ENCODE assay signal across 20 cellular contexts in genomic region chrX:103536071-103536470, GRCh38. TPM values are rescaled to one million over a fixed set of nuclear protein-coding genes. Genes with fewer than 3 reads are reported as not detected.
DNase-seq lines count a peak whose midpoint lies in the region; ATAC-seq and TF ChIP-seq lines count a peak whose summit lies in the region.
"Had no signal": no experiment of that assay in that cellular context is flagged by ENCODE, and none has a peak within 500 bp of the region (broad histone marks: within the 10 kb centered on the region; RNA-seq: fewer than 3 reads in every experiment).

No MANE protein-coding gene starts in this region.

- H3K9me3 ChIP-seq in liver (ENCODE audit: control insufficient read depth in 4 of 4, low read length in 3 of 4) (no peaks in the 10 kb centered on the region), right lobe of liver (no peaks in the 10 kb centered on the region), stomach (no peaks in the 10 kb centered on the region), WERI-Rb-1 (ENCODE audit: severe bottlenecking) (no peaks in the 10 kb centered on the region)
- H3K9me3 ChIP-seq: BLaER1, heart left ventricle had no signal

- TF ChIP-seq POLR2A in right lobe of liver (IDR thresholded peaks at IDR 0.05) = no peak
- TF ChIP-seq POLR2A in stomach (IDR thresholded peaks at IDR 0.05) = no peak

- TF ChIP-seq RAD21 in liver (IDR thresholded peaks at IDR 0.05) = no peak

- H3K27me3 ChIP-seq in liver (ENCODE audit: control insufficient read depth in 4 of 4, insufficient read depth in 4 of 4, low read length in 3 of 4) (no peaks in the 10 kb centered on the region), right lobe of liver (no peaks in the 10 kb centered on the region), stomach (no peaks in the 10 kb centered on the region), WERI-Rb-1 (ENCODE audit: insufficient read depth, low read depth, severe bottlenecking) (peaks cover 13% of the 10 kb centered on the region)
- H3K27me3 ChIP-seq: BLaER1, cardiac muscle cell had no signal

- H3K36me3 ChIP-seq in liver (ENCODE audit: control insufficient read depth in 4 of 4, insufficient read depth in 3 of 4, low read depth in 1 of 4, low read length in 3 of 4) = no peaks in the 10 kb centered on the region
- no peaks in the 10 kb centered on the region for H3K36me3 ChIP-seq in right lobe of liver
- no peaks in the 10 kb centered on the region for H3K36me3 ChIP-seq in stomach
- H3K36me3 ChIP-seq in WERI-Rb-1 = no peaks in the 10 kb centered on the region
- H3K36me3 ChIP-seq: BLaER1, cardiac muscle cell, heart left ventricle had no signal

- intact Hi-C loops in right lobe of liver (cut with DNase I) (loop anchor here in 1 of 2 donors (10.0 kb wide), 1 partner anchor 279 kb away; no protein-coding TSS in a partner anchor), stomach (cut with DNase I; ENCODE audit: low total_unique reads) (loop anchor here (10.0 kb wide), 1 partner anchor 279 kb away; no protein-coding TSS in a partner anchor)

- no peak for TF ChIP-seq CTCF in liver (IDR thresholded peaks at IDR 0.05; ENCODE audit: low read depth, low read length, missing input control)
- TF ChIP-seq CTCF in right lobe of liver (IDR thresholded peaks at IDR 0.05) = no peak
- TF ChIP-seq CTCF in stomach (IDR thresholded peaks at IDR 0.05) = no peak
- TF ChIP-seq CTCF in WERI-Rb-1 (IDR thresholded peaks at IDR 0.05; ENCODE audit: low read depth, low read length) = no peak

- no peak overlapping the region for H3K9ac ChIP-seq in liver (ENCODE audit: low read depth in 1 of 2, low read length in 2 of 2)
- H3K9ac ChIP-seq: BLaER1 had no signal

- no peak for DNase-seq in right lobe of liver
- peak; percentile 54 for DNase-seq in iris pigment epithelial cell (ENCODE audit: low read depth)
- no peak for DNase-seq in stomach
- no peak for DNase-seq in WERI-Rb-1
- DNase-seq in cerebellar nuclear complex (lab: John Stamatoyannopoulos, UW) = no peak
- DNase-seq in UCSD-AML1 (lab: John Stamatoyannopoulos, UW; ENCODE audit: unreplicated experiment) = no peak
- DNase-seq: activated CD8-positive, alpha-beta memory T cell treated with anti-CD3 and anti-CD28 coated beads for 24 hours; activated T-cell treated with anti-CD3 and anti-CD28 coated beads, Interleukin-2, amount 50 U/mL, for 72 hours; heart left ventricle; MV-4-11; naive B cell; NCI-H187 treated with DMSO at 0.1 percent for 48 hours had no signal

- ATAC-seq in right lobe of liver (no peak), HG03159 (IDR thresholded peaks at IDR 0.05; ENCODE audit: unreplicated experiment) (no peak)
- ATAC-seq: activated T-cell treated with anti-CD3 and anti-CD28 coated beads, Interleukin-2, amount 50 U/mL, for 72 hours; heart left ventricle; K562; Panc1 had no signal

- TF ChIP-seq EP300 in stomach (IDR thresholded peaks at IDR 0.05) = no peak

- H3K4me1 ChIP-seq in liver (ENCODE audit: control insufficient read depth in 4 of 4, insufficient read depth in 4 of 4, low read length in 3 of 4) (peaks cover 0 to 5% (median 2%) of the 10 kb centered on the region in 4 donors), right lobe of liver (no peaks in the 10 kb centered on the region), stomach (peaks cover 0 to 7% (median 0%) of the 10 kb centered on the region in 4 donors)
- H3K4me1 ChIP-seq: BLaER1 had no signal

- H3K4me3 ChIP-seq in liver (ENCODE audit: low read depth in 1 of 3, low read length in 3 of 3) (no peak overlapping the region), right lobe of liver (no peak overlapping the region), stomach (no peak overlapping the region), WERI-Rb-1 (ENCODE audit: low read depth, low read length) (no peak overlapping the region)
- H3K4me3 ChIP-seq: BLaER1, cardiac muscle cell, heart left ventricle, K562, SK-N-MC had no signal

- H3K27ac ChIP-seq in liver (ENCODE audit: low read depth in 1 of 2, low read length in 2 of 2) = no peak overlapping the region
- no peak overlapping the region for H3K27ac ChIP-seq in right lobe of liver
- H3K27ac ChIP-seq in stomach = peak overlapping the region in 4 of 5 donors; percentile 49 to 64 (median 53)
- H3K27ac ChIP-seq in WERI-Rb-1 = no peak overlapping the region
- H3K27ac ChIP-seq: BLaER1, cardiac muscle cell, SK-N-MC had no signal

TF ChIP-seq in liver, 16 proteins besides CTCF, POLR2A, EP300 and RAD21:
- TF ChIP-seq HNF4A (conservative IDR thresholded peaks at IDR 0.05) (no peak), FOXA2 (IDR thresholded peaks at IDR 0.05) (no peak), REST (IDR thresholded peaks at IDR 0.05) (no peak), NR2F2 (IDR thresholded peaks at IDR 0.05) (peak; percentile 38), SP1 (IDR thresholded peaks at IDR 0.05) (peak; percentile 35), FOXA1 (IDR thresholded peaks at IDR 0.05) (no peak), RXRA (IDR thresholded peaks at IDR 0.05) (no peak)

RNA-seq across cellular contexts. Expression of gene RAB40A, which starts 16.8 kb away (rescaled TPM):
- under 1 TPM; 0.09 to 0.33 TPM for total RNA-seq in liver
- under 1 TPM; 0.03 to 0.06 TPM for polyA plus RNA-seq in liver
- under 1 TPM in 4 of 6 experiments, not detected in 2; 0.12 to 0.49 (median 0.24) TPM for total RNA-seq in right lobe of liver
- total RNA-seq in stomach = under 1 TPM in 2 of 5 donors, not detected in 3; 0.58 to 0.73 TPM
- under 1 TPM; 0.19 to 0.98 (median 0.61) TPM for polyA plus RNA-seq in stomach
- total RNA-seq: A172 had no signal

RNA-seq across cellular contexts. Expression of gene TCEAL4, which starts 49.2 kb away (rescaled TPM):
- 10 to 100 TPM in 1 of 2 donors, 1 to 10 TPM in 1; 6.3 to 23.7 TPM for total RNA-seq in liver
- polyA plus RNA-seq in liver = 10 to 100 TPM; 49.8 to 50.5 TPM
- total RNA-seq in right lobe of liver = 10 to 100 TPM; 23.3 to 34.5 (median 28.1) TPM
- 100 to 1,000 TPM in 2 of 5 donors, 10 to 100 TPM in 2, 1 to 10 TPM in 1; 5.8 to 247 (median 59.8) TPM for total RNA-seq in stomach
- polyA plus RNA-seq in stomach = 100 to 1,000 TPM; 174 to 247 (median 186) TPM

Comparison
In these comparisons a context has a peak if more than half of its experiments do, and no peak if none do; other contexts are left out.
1. H3K27ac ChIP-seq: peak in stomach (4 of 5); none in liver (0 of 2), right lobe of liver (0 of 3) and WERI-Rb-1 (single experiment).